In the genomic region with DNA sequence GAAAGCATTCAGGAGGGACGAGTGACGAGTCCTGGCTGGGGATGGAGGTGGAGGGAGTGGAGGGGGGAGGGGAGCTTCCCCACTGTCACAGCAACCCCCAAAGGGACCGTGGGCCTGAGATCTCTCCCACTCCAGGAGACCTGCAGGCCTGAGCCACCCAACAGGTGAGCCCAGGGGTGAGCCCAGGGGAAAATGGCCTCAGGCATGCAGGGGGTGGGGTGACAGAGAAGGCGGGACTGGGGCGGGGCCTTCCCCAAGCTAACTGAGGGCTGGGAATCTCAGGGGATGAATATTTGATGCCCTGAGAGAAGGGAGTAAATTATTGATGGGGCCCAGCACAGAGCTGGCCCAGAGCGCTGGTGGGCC, we compare ENCODE assay signal across 28 cellular contexts. TPM values are rescaled to one million over a fixed set of nuclear protein-coding genes. Genes with fewer than 3 reads are reported as not detected.
DNase-seq lines count a peak whose midpoint lies in the region; ATAC-seq, FAIRE-seq and TF ChIP-seq lines count a peak whose summit lies in the region.
"Had no signal": no experiment of that assay in that cellular context is flagged by ENCODE, and none has a peak within 500 bp of the region (broad histone marks: within the 10 kb centered on the region; RNA-seq: fewer than 3 reads in every experiment).

No MANE protein-coding gene starts in this region.

- TF ChIP-seq RAD21 in H1 (IDR thresholded peaks at IDR 0.05 in 1 of 2, conservative IDR thresholded peaks at IDR 0.05 in 1 of 2; ENCODE audit: low read depth in 2 of 2, low read length in 2 of 2): no peak

- no peak overlapping the region for H3K27ac Mint-ChIP-seq in nephron progenitor cell
- H3K27ac Mint-ChIP-seq: activated naive CD8-positive, alpha-beta T cell; activated T-helper 2 cell treated with anti-CD3 and anti-CD28 coated beads, Interferon-gamma antibody, Interleukin-2, Interleukin-4, amounts not matched to agents 10 μg/mL and 5 μg/mL and 100 μg/mL, durations not matched to agents 14 hours and 24 hours and 36 hours; stimulated activated naive CD8-positive, alpha-beta T cell treated with anti-CD3 and anti-CD28 coated beads, Interleukin-15, Interleukin-2, amounts not matched to agents 100 ng/mL and 50 ng/mL, for 24 hours had no signal

- H4K8ac ChIP-seq in H1 (ENCODE audit: extremely low read depth, insufficient read depth, low read length): peak overlapping the region; percentile 32; the same call in 1 of the 2 replicates

- 77% methylated on average over 5 of the region's 6 CpGs; no CpG with 5 or more reads in 1 of the 2 experiments for WGBS in H1 (ENCODE audit: extremely low coverage in 1 of 2, insufficient coverage in 1 of 2, insufficient read length in 1 of 2, insufficient replicate concordance in 2 of 2, low coverage in 1 of 2, low lambda C conversion rate in 2 of 2, missing lambda C conversion rate in 1 of 2), 2 experiments

- H3K9ac ChIP-seq in Karpas-422 (ENCODE audit: low read length) (no peak overlapping the region), H1 (replicated peaks in 1 of 4; ENCODE audit: extremely low read depth in 1 of 4, low read depth in 3 of 4, low read length in 3 of 4) (no peak overlapping the region)

- H3K4me1 ChIP-seq in Karpas-422 (ENCODE audit: low read length) (no peaks in the 10 kb centered on the region), H1 (replicated peaks in 1 of 4; ENCODE audit: control insufficient read depth in 3 of 4, insufficient read depth in 4 of 4, low read length in 3 of 4) (peaks cover 0 to 19% (median 16%) of the 10 kb centered on the region in 4 experiments; a peak in 6 of 7 replicates)
- H3K4me1 ChIP-seq: BE2C had no signal

- in situ Hi-C loops in ACHN (cut with HindIII; ENCODE audit: low pct_ligation_motif_present, low pct_unique_long_range_greater_than_20kb, low sequenced_read_pairs): no loop called here

- no peaks in the 10 kb centered on the region for H3K36me3 Mint-ChIP-seq in nephron progenitor cell (ENCODE audit: low read depth)
- H3K36me3 Mint-ChIP-seq: activated naive CD8-positive, alpha-beta T cell had no signal

- H3K18ac ChIP-seq in H1 (ENCODE audit: extremely low read depth, low read length): peak overlapping the region; percentile 55; the same call in 1 of the 2 replicates

- ATAC-seq in GM18868 (IDR thresholded peaks at IDR 0.05; ENCODE audit: unreplicated experiment): no peak

- TF ChIP-seq EP300 in H1 (IDR thresholded peaks at IDR 0.05; ENCODE audit: borderline replicate concordance in 1 of 2, low read depth in 2 of 2, low read length in 2 of 2): no peak

- H3K36me3 ChIP-seq in Karpas-422 (ENCODE audit: insufficient read depth, low read length) (no peaks in the 10 kb centered on the region), H1 (ENCODE audit: control insufficient read depth in 2 of 4, insufficient read depth in 4 of 4, low read length in 3 of 4) (no peaks in the 10 kb centered on the region; a peak in 1 of 8 replicates)
- H3K36me3 ChIP-seq: BE2C, thyroid gland had no signal

- H2BK20ac ChIP-seq in H1 (ENCODE audit: low read length): no peak overlapping the region

- no peak overlapping the region for H2BK5ac ChIP-seq in H1 (ENCODE audit: low read depth, low read length)

- H3K27me3 Mint-ChIP-seq in nephron progenitor cell (ENCODE audit: low read depth, poor library complexity): peaks cover 64% of the 10 kb centered on the region

- H4K91ac ChIP-seq in H1 (replicated peaks; ENCODE audit: insufficient read length, low read length): peak overlapping the region; percentile 90

- CTCF ChIA-PET in H1 (lab: Charles Lee; ENCODE audit: partially characterized antibody): interaction anchor here (1.1 to 49.9 kb wide), 13 partner anchors 10 to 130 kb away, joined by 3 to 1072 read pairs (median 5); partner anchors contain the start of genes FADS6, FDXR and OTOP3

- TF ChIP-seq CTCF in H1 (IDR thresholded peaks at IDR 0.05; ENCODE audit: control extremely low read depth in 1 of 3, insufficient read depth in 1 of 3, low read depth in 1 of 3, low read length in 3 of 3) (no peak), nephron progenitor cell (IDR thresholded peaks at IDR 0.05) (no peak)

- peak overlapping the region; percentile 99; the same call in 1 of the 2 replicates for H2BK15ac ChIP-seq in H1 (ENCODE audit: low read length)

- H3K4me1 Mint-ChIP-seq in nephron progenitor cell: peaks cover 31% of the 10 kb centered on the region

- H3K23ac ChIP-seq in H1 (ENCODE audit: insufficient read length): no peak overlapping the region

- peaks cover 9% of the 10 kb centered on the region; the same call in 1 of the 2 replicates for H3K23me2 ChIP-seq in H1 (ENCODE audit: low read depth, low read length)

- TF ChIP-seq POLR2A in H1 (IDR thresholded peaks at IDR 0.05; ENCODE audit: control extremely low read depth in 1 of 2, low read depth in 2 of 2, low read length in 2 of 2): no peak

- peak overlapping the region; percentile 99; the same call in 1 of the 2 replicates for H2BK12ac ChIP-seq in H1 (ENCODE audit: low read depth, low read length)

- no peaks in the 10 kb centered on the region for H3K79me1 ChIP-seq in H1 (ENCODE audit: low read depth, low read length)

- H4K5ac ChIP-seq in H1 (ENCODE audit: insufficient read length, low read depth, low read length): no peak overlapping the region

- no peaks in the 10 kb centered on the region for H3K79me2 ChIP-seq in Karpas-422 (ENCODE audit: low read length)
- H3K79me2 ChIP-seq in H1 (ENCODE audit: control insufficient read depth in 1 of 2, insufficient read depth in 2 of 2, low read length in 2 of 2): no peaks in the 10 kb centered on the region

- POLR2A ChIA-PET in H1 (lab: Charles Lee; ENCODE audit: partially characterized antibody): interaction anchor here (1.1 to 1.4 kb wide), 4 partner anchors 14 to 55 kb away, joined by 3 to 7 read pairs (median 4); partner anchors contain the start of gene FDXR

- peak overlapping the region; percentile 59 for H3K4me3 Mint-ChIP-seq in nephron progenitor cell
- H3K4me3 Mint-ChIP-seq: activated naive CD8-positive, alpha-beta T cell; stimulated activated naive CD8-positive, alpha-beta T cell treated with anti-CD3 and anti-CD28 coated beads, Interleukin-15, Interleukin-2, amounts not matched to agents 100 ng/mL and 50 ng/mL, for 24 hours had no signal

- no peaks in the 10 kb centered on the region for H3K9me2 ChIP-seq in Karpas-422 (replicated peaks; ENCODE audit: insufficient read depth, low read length)

- H3K27ac ChIP-seq in Karpas-422 (ENCODE audit: low read length): no peak overlapping the region
- no peak overlapping the region for H3K27ac ChIP-seq in H1 (ENCODE audit: low read depth, low read length)
- H3K27ac ChIP-seq: epithelial cell of prostate, thyroid gland had no signal

- H3K9me3 Mint-ChIP-seq in nephron progenitor cell: no peaks in the 10 kb centered on the region
- H3K9me3 Mint-ChIP-seq: activated T-helper 2 cell treated with anti-CD3 and anti-CD28 coated beads, Interferon-gamma antibody, Interleukin-2, Interleukin-4, amounts not matched to agents 10 μg/mL and 5 μg/mL and 100 μg/mL, durations not matched to agents 14 hours and 24 hours and 36 hours; stimulated activated naive CD8-positive, alpha-beta T cell treated with anti-CD3 and anti-CD28 coated beads, Interleukin-15, Interleukin-2, amounts not matched to agents 100 ng/mL and 50 ng/mL, for 24 hours had no signal

- FAIRE-seq in H1 (lab: Jason Lieb, UNC): no peak
- FAIRE-seq: kidney had no signal

- H3K56ac ChIP-seq in H1 (replicated peaks; ENCODE audit: insufficient read length, low read depth, low read length): no peak overlapping the region

- H4K20me1 ChIP-seq in Karpas-422 (ENCODE audit: insufficient read depth, low read depth, low read length): no peaks in the 10 kb centered on the region
- peaks cover 0 to 9% of the 10 kb centered on the region in 2 experiments for H4K20me1 ChIP-seq in H1 (replicated peaks in 1 of 2; ENCODE audit: control insufficient read depth in 1 of 2, insufficient read depth in 2 of 2, low read length in 2 of 2)

- no peaks in the 10 kb centered on the region for H3K27me3 ChIP-seq in Karpas-422 (ENCODE audit: low read length)
- peaks cover 32 to 42% (median 34%) of the 10 kb centered on the region in 4 experiments for H3K27me3 ChIP-seq in H1 (replicated peaks in 1 of 4; ENCODE audit: control insufficient read depth in 3 of 4, extremely low read depth in 1 of 4, insufficient read depth in 3 of 4, low read length in 3 of 4)

- H3K4me2 ChIP-seq in Karpas-422 (ENCODE audit: low read depth, low read length, poor library complexity, severe bottlenecking) (no peak overlapping the region), H1 (ENCODE audit: insufficient read depth in 1 of 2, low read depth in 2 of 2, low read length in 2 of 2) (no peak overlapping the region)

- no peak overlapping the region for H3K14ac ChIP-seq in H1 (ENCODE audit: insufficient read length)

- H3K4me3 ChIP-seq in Karpas-422 (ENCODE audit: low read length): no peak overlapping the region
- H3K4me3 ChIP-seq in H1 (ENCODE audit: extremely low read depth in 1 of 4, insufficient read depth in 2 of 4, low read depth in 3 of 4, low read length in 4 of 4): no peak overlapping the region
- H3K4me3 ChIP-seq: thyroid gland had no signal

- H3K9me3 ChIP-seq in Karpas-422 (ENCODE audit: low read length) (no peaks in the 10 kb centered on the region), H1 (ENCODE audit: insufficient read depth in 2 of 2, low read depth in 1 of 2, low read length in 1 of 2) (no peaks in the 10 kb centered on the region)
- H3K9me3 ChIP-seq: BE2C, thyroid gland had no signal

- DNase-seq in DMS53 (lab: John Stamatoyannopoulos, UW): peak; percentile 38
- no peak for DNase-seq in DMS53 treated with DMSO at 0.1 percent for 48 hours (lab: John Stamatoyannopoulos, UW; ENCODE audit: unreplicated experiment)
- peak; percentile 40 for DNase-seq in Karpas-422
- DNase-seq in H1 (ENCODE audit: low read depth in 1 of 2, low spot score in 2 of 2): no peak
- DNase-seq in nephron progenitor cell: no peak
- no peak for DNase-seq in ACHN
- no peak for DNase-seq in A172 (ENCODE audit: low spot score)
- DNase-seq: 8988T; activated CD4-positive, alpha-beta T cell treated with anti-CD3 and anti-CD28 coated beads, Interleukin-2, amount 50 U/mL, for 1 hour; BE2C; cerebellar nuclear complex; foreskin fibroblast; GOT3; hippocampal formation; NCI-H1694; NCI-H2227 treated with DMSO at 0.1 percent for 48 hours; stimulated activated CD4-positive, alpha-beta T cell treated with anti-CD3 and anti-CD28 coated beads, Interleukin-12 subunit alpha, Interleukin-12 subunit beta, amount 100 ng/mL, for 4 hours; thyroid gland had no signal

- H2AFZ ChIP-seq in Karpas-422 (ENCODE audit: low read length) (no peak overlapping the region), H1 (ENCODE audit: low read length) (no peak overlapping the region)

- no peak overlapping the region for H3K4ac ChIP-seq in H1 (replicated peaks; ENCODE audit: insufficient read length, low read depth, low read length)

- no peak overlapping the region for H2AK5ac ChIP-seq in H1 (ENCODE audit: low read depth, low read length)

- H2BK120ac ChIP-seq in H1 (replicated peaks; ENCODE audit: low read depth, low read length): no peak overlapping the region

RNA-seq across cellular contexts. Expression of gene USH1G, which starts 2.4 kb away (rescaled TPM):
- not detected in 2 replicates for total RNA-seq in Karpas-422 (2014; rRNA removed; shearing (Covaris generic); ENCODE audit: low replicate concordance)
- 1.6 and 1.7 TPM in 2 replicates for total RNA-seq in H1 (2021; fragmentation: NEBNext Ultra II Directional; extraction: Animal tissue kit (Norgen Biotek cat#: 25700))
- 4.3 and 5.0 TPM in 2 replicates for polyA plus RNA-seq in H1 (2011; rRNA removed)
- 3.5 TPM for polyA plus RNA-seq in H1 (2011; cell fraction: cytosol; rRNA removed)
- 3.5 TPM for polyA plus RNA-seq in H1 (2011; cell fraction: nucleus; rRNA removed)
- polyA plus RNA-seq in H1 (2012, experiment 1 of 2): 1.3 to 2.8 TPM (median 2.0 TPM) in 4 replicates
- polyA plus RNA-seq in H1 (2012, experiment 2 of 2): 1.9 TPM
- polyA plus RNA-seq in H1 (2013, experiment 1 of 2): 0.61 TPM
- polyA plus RNA-seq in H1 (2013, experiment 2 of 2): 0.70 TPM
- polyA minus RNA-seq in H1 (2011; rRNA and poly(A)+ RNA removed): 5.1 and 8.8 TPM in 2 replicates
- polyA minus RNA-seq in H1 (2011; cell fraction: cytosol; rRNA and poly(A)+ RNA removed): 3.7 TPM
- polyA minus RNA-seq in H1 (2011; cell fraction: nucleus; rRNA and poly(A)+ RNA removed): 4.2 TPM
- total RNA-seq in A172 (2014; rRNA removed; shearing (Covaris generic)): 0.28 TPM in 1 of 2 replicates, not detected in the other
- total RNA-seq: activated T-helper 2 cell treated with anti-CD3 and anti-CD28 coated beads, Interferon-gamma antibody, Interleukin-2, Interleukin-4, amounts not matched to agents 10 μg/mL and 5 μg/mL and 100 μg/mL, durations not matched to agents 14 hours and 24 hours and 36 hours; lung microvascular endothelial cell; osteocyte; SK-MEL-5; T-helper 1 cell treated with Interleukin-12 subunit alpha and Interleukin-12 subunit beta and Interleukin-4 antibody, amounts not matched to agents 30 ng/mL and 1 ng/mL, for 36 hours; thyroid gland had no signal

RNA-seq across cellular contexts. Expression of gene OTOP2, which starts 3.4 kb away (rescaled TPM):
- total RNA-seq in Karpas-422 (2014; rRNA removed; shearing (Covaris generic); ENCODE audit: low replicate concordance): not detected in 2 replicates
- total RNA-seq in H1 (2021; fragmentation: NEBNext Ultra II Directional; extraction: Animal tissue kit (Norgen Biotek cat#: 25700)): not detected in 2 replicates
- polyA plus RNA-seq in H1 (2011; rRNA removed): 0.23 and 0.27 TPM in 2 replicates
- polyA plus RNA-seq in H1 (2011; cell fraction: cytosol; rRNA removed): 0.23 TPM
- polyA plus RNA-seq in H1 (2011; cell fraction: nucleus; rRNA removed): 0.37 TPM
- polyA plus RNA-seq in H1 (2012, experiment 1 of 2): 0.11 to 0.18 TPM (median 0.16 TPM) in 3 of 4 replicates, not detected in the other
- not detected for polyA plus RNA-seq in H1 (2012, experiment 2 of 2)
- polyA plus RNA-seq in H1 (2013, experiment 1 of 2): not detected
- polyA plus RNA-seq in H1 (2013, experiment 2 of 2): 0.06 TPM
- polyA minus RNA-seq in H1 (2011; rRNA and poly(A)+ RNA removed): not detected in 2 replicates
- not detected for polyA minus RNA-seq in H1 (2011; cell fraction: cytosol; rRNA and poly(A)+ RNA removed)
- polyA minus RNA-seq in H1 (2011; cell fraction: nucleus; rRNA and poly(A)+ RNA removed): not detected
- total RNA-seq in A172 (2014; rRNA removed; shearing (Covaris generic)): not detected in 2 replicates
- total RNA-seq: activated T-helper 2 cell treated with anti-CD3 and anti-CD28 coated beads, Interferon-gamma antibody, Interleukin-2, Interleukin-4, amounts not matched to agents 10 μg/mL and 5 μg/mL and 100 μg/mL, durations not matched to agents 14 hours and 24 hours and 36 hours; kidney; lung microvascular endothelial cell; osteocyte; SK-MEL-5; T-helper 1 cell treated with Interleukin-12 subunit alpha and Interleukin-12 subunit beta and Interleukin-4 antibody, amounts not matched to agents 30 ng/mL and 1 ng/mL, for 36 hours; thyroid gland had no signal

RNA-seq across cellular contexts. Expression of gene OTOP3, which starts 15.0 kb away (rescaled TPM):
- not detected in 2 replicates for total RNA-seq in Karpas-422 (2014; rRNA removed; shearing (Covaris generic); ENCODE audit: low replicate concordance)
- total RNA-seq in H1 (2021; fragmentation: NEBNext Ultra II Directional; extraction: Animal tissue kit (Norgen Biotek cat#: 25700)): not detected in 2 replicates
- 0.05 and 0.09 TPM in 2 replicates for polyA plus RNA-seq in H1 (2011; rRNA removed)
- 0.04 TPM for polyA plus RNA-seq in H1 (2011; cell fraction: cytosol; rRNA removed)
- not detected for polyA plus RNA-seq in H1 (2011; cell fraction: nucleus; rRNA removed)
- polyA plus RNA-seq in H1 (2012, experiment 1 of 2): not detected in 4 replicates
- polyA plus RNA-seq in H1 (2012, experiment 2 of 2): not detected
- polyA plus RNA-seq in H1 (2013, experiment 1 of 2): 0.02 TPM
- polyA plus RNA-seq in H1 (2013, experiment 2 of 2): not detected
- polyA minus RNA-seq in H1 (2011; rRNA and poly(A)+ RNA removed): not detected in 2 replicates
- polyA minus RNA-seq in H1 (2011; cell fraction: cytosol; rRNA and poly(A)+ RNA removed): not detected
- polyA minus RNA-seq in H1 (2011; cell fraction: nucleus; rRNA and poly(A)+ RNA removed): not detected
- total RNA-seq in A172 (2014; rRNA removed; shearing (Covaris generic)): not detected in 2 replicates
- total RNA-seq: activated T-helper 2 cell treated with anti-CD3 and anti-CD28 coated beads, Interferon-gamma antibody, Interleukin-2, Interleukin-4, amounts not matched to agents 10 μg/mL and 5 μg/mL and 100 μg/mL, durations not matched to agents 14 hours and 24 hours and 36 hours; kidney; lung microvascular endothelial cell; osteocyte; SK-MEL-5; T-helper 1 cell treated with Interleukin-12 subunit alpha and Interleukin-12 subunit beta and Interleukin-4 antibody, amounts not matched to agents 30 ng/mL and 1 ng/mL, for 36 hours; thyroid gland had no signal

RNA-seq across cellular contexts. Expression of gene FADS6, which starts 27.2 kb away (rescaled TPM):
- not detected in 2 replicates for total RNA-seq in Karpas-422 (2014; rRNA removed; shearing (Covaris generic); ENCODE audit: low replicate concordance)
- 0.56 and 0.80 TPM in 2 replicates for total RNA-seq in H1 (2021; fragmentation: NEBNext Ultra II Directional; extraction: Animal tissue kit (Norgen Biotek cat#: 25700))
- polyA plus RNA-seq in H1 (2011; rRNA removed): 2.5 and 2.6 TPM in 2 replicates
- polyA plus RNA-seq in H1 (2011; cell fraction: cytosol; rRNA removed): 2.2 TPM
- polyA plus RNA-seq in H1 (2011; cell fraction: nucleus; rRNA removed): 2.2 TPM
- 0.79 to 2.0 TPM (median 1.4 TPM) in 4 replicates for polyA plus RNA-seq in H1 (2012, experiment 1 of 2)
- 0.67 TPM for polyA plus RNA-seq in H1 (2012, experiment 2 of 2)
- polyA plus RNA-seq in H1 (2013, experiment 1 of 2): 0.67 TPM
- polyA plus RNA-seq in H1 (2013, experiment 2 of 2): 0.52 TPM
- 1.6 and 2.1 TPM in 2 replicates for polyA minus RNA-seq in H1 (2011; rRNA and poly(A)+ RNA removed)
- polyA minus RNA-seq in H1 (2011; cell fraction: cytosol; rRNA and poly(A)+ RNA removed): 1.8 TPM
- 0.80 TPM for polyA minus RNA-seq in H1 (2011; cell fraction: nucleus; rRNA and poly(A)+ RNA removed)
- total RNA-seq in A172 (2014; rRNA removed; shearing (Covaris generic)): not detected in 2 replicates
- total RNA-seq: activated T-helper 2 cell treated with anti-CD3 and anti-CD28 coated beads, Interferon-gamma antibody, Interleukin-2, Interleukin-4, amounts not matched to agents 10 μg/mL and 5 μg/mL and 100 μg/mL, durations not matched to agents 14 hours and 24 hours and 36 hours; kidney; lung microvascular endothelial cell; osteocyte; SK-MEL-5; T-helper 1 cell treated with Interleukin-12 subunit alpha and Interleukin-12 subunit beta and Interleukin-4 antibody, amounts not matched to agents 30 ng/mL and 1 ng/mL, for 36 hours; thyroid gland had no signal

RNA-seq across cellular contexts. Expression of gene FDXR, which starts 47.9 kb away (rescaled TPM):
- 3.2 and 8.4 TPM in 2 replicates for total RNA-seq in Karpas-422 (2014; rRNA removed; shearing (Covaris generic); ENCODE audit: low replicate concordance)
- total RNA-seq in H1 (2021; fragmentation: NEBNext Ultra II Directional; extraction: Animal tissue kit (Norgen Biotek cat#: 25700)): 24.2 and 25.6 TPM in 2 replicates
- polyA plus RNA-seq in H1 (2011; rRNA removed): 31.4 and 44.0 TPM in 2 replicates
- polyA plus RNA-seq in H1 (2011; cell fraction: cytosol; rRNA removed): 52.5 TPM
- 67.0 TPM for polyA plus RNA-seq in H1 (2011; cell fraction: nucleus; rRNA removed)
- 20.6 to 42.6 TPM (median 37.8 TPM) in 4 replicates for polyA plus RNA-seq in H1 (2012, experiment 1 of 2)
- 33.2 TPM for polyA plus RNA-seq in H1 (2012, experiment 2 of 2)
- 13.2 TPM for polyA plus RNA-seq in H1 (2013, experiment 1 of 2)
- 13.1 TPM for polyA plus RNA-seq in H1 (2013, experiment 2 of 2)
- 10.8 and 11.3 TPM in 2 replicates for polyA minus RNA-seq in H1 (2011; rRNA and poly(A)+ RNA removed)
- polyA minus RNA-seq in H1 (2011; cell fraction: cytosol; rRNA and poly(A)+ RNA removed): 20.4 TPM
- 25.0 TPM for polyA minus RNA-seq in H1 (2011; cell fraction: nucleus; rRNA and poly(A)+ RNA removed)
- total RNA-seq in A172 (2014; rRNA removed; shearing (Covaris generic)): 35.9 and 44.1 TPM in 2 replicates

Comparison
In these comparisons a context has a peak if more than half of its experiments do, and no peak if none do; other contexts are left out.
1. DNase-seq: peak in DMS53 (single experiment) and Karpas-422 (single experiment); none in DMS53 treated with DMSO at 0.1 percent for 48 hours (single experiment), H1 (0 of 2), nephron progenitor cell (single experiment), ACHN (single experiment) and A172 (single experiment).